In genomic region chr6:41426438-41426851, GRCh38 we compare ENCODE assay signal across 13 cellular contexts.
DNase-seq lines count a peak whose midpoint lies in the region; ATAC-seq and TF ChIP-seq lines count a peak whose summit lies in the region.
"Had no signal": no experiment of that assay in that cellular context is flagged by ENCODE, and none has a peak within 500 bp of the region (broad histone marks: within the 10 kb centered on the region; RNA-seq: fewer than 3 reads in every experiment).

No MANE protein-coding gene starts in this region.

- DNase-seq in SK-N-SH (no peak), HT-29 (ENCODE audit: low spot score) (peak; percentile 8), sciatic nerve (ENCODE audit: low spot score) (no peak), MM.1S (no peak), upper lobe of right lung (no peak)
- no peak for DNase-seq in central memory CD8-positive, alpha-beta T cell (ENCODE audit: low spot score in 2 of 2)
- DNase-seq in effector memory CD4-positive, alpha-beta T cell = no peak
- DNase-seq: amniotic stem cell, hippocampal formation had no signal

- TF ChIP-seq CTCF in SK-N-SH (IDR thresholded peaks at IDR 0.05) = no peak
- no peak for TF ChIP-seq CTCF in MM.1S (IDR thresholded peaks at IDR 0.05; ENCODE audit: low read length)
- no peak for TF ChIP-seq CTCF in upper lobe of right lung (IDR thresholded peaks at IDR 0.05)

- H3K9me2 ChIP-seq in SK-N-SH (no peaks in the 10 kb centered on the region), MM.1S (replicated peaks; ENCODE audit: insufficient read depth, low read length) (no peaks in the 10 kb centered on the region)

- no peak overlapping the region for H3K4me3 Mint-ChIP-seq in central memory CD8-positive, alpha-beta T cell

- H3K4me3 ChIP-seq in SK-N-SH (ENCODE audit: low read depth in 2 of 2, low read length in 1 of 2) = no peak overlapping the region
- H3K4me3 ChIP-seq in MM.1S (ENCODE audit: low read length) = no peak overlapping the region
- no peak overlapping the region for H3K4me3 ChIP-seq in upper lobe of right lung
- H3K4me3 ChIP-seq in effector memory CD4-positive, alpha-beta T cell (ENCODE audit: insufficient read depth, low read depth, low read length, poor library complexity, severe bottlenecking) = no peak overlapping the region
- H3K4me3 ChIP-seq: SK-N-MC, skin epidermis had no signal

- no peaks in the 10 kb centered on the region for H3K9me3 ChIP-seq in SK-N-SH
- no peaks in the 10 kb centered on the region for H3K9me3 ChIP-seq in MM.1S (replicated peaks; ENCODE audit: insufficient read depth, low read length)
- H3K9me3 ChIP-seq in upper lobe of right lung = no peaks in the 10 kb centered on the region
- no peaks in the 10 kb centered on the region for H3K9me3 ChIP-seq in effector memory CD4-positive, alpha-beta T cell (ENCODE audit: control insufficient read depth, low read length)

- H3K36me3 ChIP-seq in SK-N-SH (replicated peaks in 1 of 2; ENCODE audit: control insufficient read depth in 1 of 2, insufficient read depth in 2 of 2, low read length in 1 of 2) = no peaks in the 10 kb centered on the region
- no peaks in the 10 kb centered on the region for H3K36me3 ChIP-seq in MM.1S (replicated peaks; ENCODE audit: insufficient read depth, low read length)
- no peaks in the 10 kb centered on the region for H3K36me3 ChIP-seq in upper lobe of right lung
- H3K36me3 ChIP-seq in effector memory CD4-positive, alpha-beta T cell (ENCODE audit: control insufficient read depth, insufficient read depth, low read length) = no peaks in the 10 kb centered on the region

- WGBS in SK-N-SH (ENCODE audit: low lambda C conversion rate) = 12% methylated on average over 16 of the region's 16 CpGs

- ATAC-seq in SK-N-SH treated with all-trans-retinoic acid at 6 μM for 48 hours (no peak), sciatic nerve (peak; percentile 46), upper lobe of right lung (no peak)
- peak; percentile 35 for ATAC-seq in central memory CD8-positive, alpha-beta T cell (replicated peaks; ENCODE audit: extremely low read depth, poor library complexity, severe bottlenecking)
- ATAC-seq: HCT116 had no signal

- H3K27me3 Mint-ChIP-seq in central memory CD8-positive, alpha-beta T cell = peaks cover 38% of the 10 kb centered on the region

- H3K4me1 Mint-ChIP-seq in central memory CD8-positive, alpha-beta T cell = peaks cover 15% of the 10 kb centered on the region

- H3F3A ChIP-seq in SK-N-SH (replicated peaks; ENCODE audit: insufficient read depth) (peaks cover 4% of the 10 kb centered on the region), MM.1S (ENCODE audit: insufficient read depth, low read length) (no peaks in the 10 kb centered on the region)

- H3K4me1 ChIP-seq in SK-N-SH (ENCODE audit: control insufficient read depth in 1 of 2, insufficient read depth in 2 of 2, low read depth in 1 of 2, low read length in 1 of 2) = peaks cover 4 to 17% of the 10 kb centered on the region in 2 experiments; a peak in 1 of 4 replicates
- H3K4me1 ChIP-seq in MM.1S (ENCODE audit: low read length) = no peaks in the 10 kb centered on the region
- peaks cover 24% of the 10 kb centered on the region for H3K4me1 ChIP-seq in upper lobe of right lung
- peaks cover 33% of the 10 kb centered on the region for H3K4me1 ChIP-seq in effector memory CD4-positive, alpha-beta T cell (ENCODE audit: control insufficient read depth, insufficient read depth, low read length, poor library complexity, severe bottlenecking)

- no peak for TF ChIP-seq EP300 in SK-N-SH (IDR thresholded peaks at IDR 0.05; ENCODE audit: borderline replicate concordance in 1 of 2, low read depth in 1 of 2, low read length in 1 of 2)

- no peaks in the 10 kb centered on the region for H3K79me2 ChIP-seq in SK-N-SH (ENCODE audit: insufficient read depth)
- no peaks in the 10 kb centered on the region for H3K79me2 ChIP-seq in MM.1S (ENCODE audit: low read length)

- H3K9ac ChIP-seq in SK-N-SH (no peak overlapping the region), MM.1S (ENCODE audit: low read length) (no peak overlapping the region)

- CTCF ChIA-PET in SK-N-SH (lab: Yijun Ruan, JAX) = interaction anchor here (0.9 to 5.7 kb wide), 16 partner anchors 10 to 360 kb away, joined by 3 to 52 read pairs (median 12); no protein-coding TSS in a partner anchor

- H3K27ac ChIP-seq in SK-N-SH (ENCODE audit: low read depth in 2 of 2, low read length in 1 of 2) (no peak overlapping the region), MM.1S (ENCODE audit: low read length) (no peak overlapping the region), upper lobe of right lung (no peak overlapping the region)
- H3K27ac ChIP-seq in effector memory CD4-positive, alpha-beta T cell (ENCODE audit: insufficient read depth, low read length, poor library complexity, severe bottlenecking) = no peak overlapping the region
- H3K27ac ChIP-seq: SK-N-MC had no signal

- no peaks in the 10 kb centered on the region for H3K9me3 Mint-ChIP-seq in central memory CD8-positive, alpha-beta T cell

- H3K27ac Mint-ChIP-seq in central memory CD8-positive, alpha-beta T cell (ENCODE audit: low read depth) = no peak overlapping the region

- TF ChIP-seq RAD21 in SK-N-SH (IDR thresholded peaks at IDR 0.05; ENCODE audit: low read length) = no peak

- H4K20me1 ChIP-seq in SK-N-SH (ENCODE audit: insufficient read depth) = no peaks in the 10 kb centered on the region
- H4K20me1 ChIP-seq in MM.1S (ENCODE audit: insufficient read depth, low read length) = no peaks in the 10 kb centered on the region

- no peaks in the 10 kb centered on the region for H3K36me3 Mint-ChIP-seq in central memory CD8-positive, alpha-beta T cell (ENCODE audit: insufficient read depth)

- intact Hi-C loops in sciatic nerve (cut with DNase I) (no loop called here), upper lobe of right lung (cut with DNase I) (loop anchor here (10.0 kb wide), 1 partner anchor 168 kb away; no protein-coding TSS in a partner anchor)

- H2AFZ ChIP-seq in SK-N-SH (ENCODE audit: low read depth) (no peak overlapping the region), MM.1S (ENCODE audit: low read length) (no peak overlapping the region)

- H3K4me2 ChIP-seq in SK-N-SH (peak overlapping the region; percentile 57; the same call in 1 of the 2 replicates), MM.1S (ENCODE audit: low read depth, low read length) (no peak overlapping the region)

- H3K27me3 ChIP-seq in SK-N-SH (ENCODE audit: insufficient read depth) = peaks cover 34% of the 10 kb centered on the region
- peaks cover 63% of the 10 kb centered on the region for H3K27me3 ChIP-seq in MM.1S (replicated peaks; ENCODE audit: insufficient read depth, low read length)
- peaks cover 16% of the 10 kb centered on the region for H3K27me3 ChIP-seq in upper lobe of right lung
- H3K27me3 ChIP-seq in effector memory CD4-positive, alpha-beta T cell (replicated peaks; ENCODE audit: control insufficient read depth, insufficient read depth, low read length, poor library complexity, severe bottlenecking) = peaks cover 24% of the 10 kb centered on the region

- POLR2A ChIA-PET in SK-N-SH (lab: Yijun Ruan, JAX) = no interaction called here

TF ChIP-seq in SK-N-SH, 30 proteins besides CTCF, POLR2A, EP300 and RAD21 (continues in another document):
- no peak for TF ChIP-seq MEF2A (IDR thresholded peaks at IDR 0.05; ENCODE audit: borderline replicate concordance, low read depth)
- TF ChIP-seq YY1 (IDR thresholded peaks at IDR 0.05; ENCODE audit: low read depth) = no peak
- TF ChIP-seq GABPA (IDR thresholded peaks at IDR 0.05; ENCODE audit: low read depth) = no peak

TF ChIP-seq in SK-N-SH treated with all-trans-retinoic acid at 6 μM for 48 hours, 23 proteins besides CTCF, POLR2A, EP300 and RAD21 (continues in another document):
- TF ChIP-seq TSHZ2 (CRISPR knock-in tag; IDR thresholded peaks at IDR 0.05) (no peak), CREB5 (CRISPR knock-in tag; IDR thresholded peaks at IDR 0.05; ENCODE audit: low read depth) (no peak), BACH2 (CRISPR knock-in tag; IDR thresholded peaks at IDR 0.05; ENCODE audit: borderline replicate concordance) (no peak), SNAI2 (CRISPR knock-in tag; IDR thresholded peaks at IDR 0.05) (no peak), PPARA (CRISPR knock-in tag; IDR thresholded peaks at IDR 0.05; ENCODE audit: borderline replicate concordance) (no peak), ISL1 (CRISPR knock-in tag; IDR thresholded peaks at IDR 0.05) (no peak), ZFP30 (CRISPR knock-in tag; IDR thresholded peaks at IDR 0.05) (no peak), ZNF565 (CRISPR knock-in tag; conservative IDR thresholded peaks at IDR 0.05; ENCODE audit: low read depth) (no peak), TOX (CRISPR knock-in tag; IDR thresholded peaks at IDR 0.05; ENCODE audit: borderline replicate concordance) (no peak), ZNF70 (CRISPR knock-in tag; IDR thresholded peaks at IDR 0.05) (no peak)

Comparison
In these comparisons a context has a peak if more than half of its experiments do, and no peak if none do; other contexts are left out.
1. ATAC-seq: peak in central memory CD8-positive, alpha-beta T cell (single experiment) and sciatic nerve (single experiment); none in SK-N-SH treated with all-trans-retinoic acid at 6 μM for 48 hours (single experiment) and upper lobe of right lung (single experiment).